Comparison of ENCODE assay signal across 10 cellular contexts in genomic region chr12:6791931-6792520, GRCh38. TPM values are rescaled to one million over a fixed set of nuclear protein-coding genes. Genes with fewer than 3 reads are reported as not detected.
DNase-seq lines count a peak whose midpoint lies in the region; ATAC-seq, FAIRE-seq and TF ChIP-seq lines count a peak whose summit lies in the region.
"Had no signal": no experiment of that assay in that cellular context is flagged by ENCODE, and none has a peak within 500 bp of the region (broad histone marks: within the 10 kb centered on the region; RNA-seq: fewer than 3 reads in every experiment).

No MANE protein-coding gene starts in this region.

- in situ Hi-C loops in GM12878 (cut with MboI), result no loop called here

- TF ChIP-seq POLR2A in GM12878 (IDR thresholded peaks at IDR 0.05; ENCODE audit: low read depth, low read length), result no peak

- no peaks in the 10 kb centered on the region for H3K79me2 ChIP-seq in GM12878 (ENCODE audit: control insufficient read depth, insufficient read depth, low read length)

- H3K27me3 ChIP-seq in AG04450 (ENCODE audit: control insufficient read depth, insufficient read depth, low read length) (peaks cover 4% of the 10 kb centered on the region), GM12878 (replicated peaks in 1 of 2; ENCODE audit: control insufficient read depth in 2 of 2, insufficient read depth in 2 of 2, low read length in 1 of 2) (no peaks in the 10 kb centered on the region; a peak in 1 of 4 replicates)

- H3K27ac Mint-ChIP-seq in IgD-negative memory B cell, result peak overlapping the region in 1 of 3 donors; percentile 21
- peak overlapping the region; percentile 14 to 30 for H3K27ac Mint-ChIP-seq in natural killer cell treated with Interleukin-12 subunit alpha and Interleukin-12 subunit beta and Interleukin-15 and Interleukin-18, amount 100 ng/mL, for 72 hours
- H3K27ac Mint-ChIP-seq in immature natural killer cell, result no peak overlapping the region

- no peak for TF ChIP-seq EP300 in GM12878 (IDR thresholded peaks at IDR 0.05; ENCODE audit: borderline replicate concordance in 1 of 2, control insufficient read depth in 1 of 2, low read depth in 2 of 2, low read length in 2 of 2)

- H3K36me3 Mint-ChIP-seq in IgD-negative memory B cell (no peaks in the 10 kb centered on the region), immature natural killer cell (no peaks in the 10 kb centered on the region)
- H3K36me3 Mint-ChIP-seq in natural killer cell treated with Interleukin-12 subunit alpha and Interleukin-12 subunit beta and Interleukin-15 and Interleukin-18, amount 100 ng/mL, for 72 hours, result no peaks in the 10 kb centered on the region

- 38% methylated on average over 13 of the region's 13 CpGs for WGBS in GM12878 (ENCODE audit: insufficient coverage, insufficient replicate concordance, low lambda C conversion rate, missing lambda C conversion rate)

- H3K27me3 Mint-ChIP-seq in IgD-negative memory B cell, result peaks cover 20% of the 10 kb centered on the region
- H3K27me3 Mint-ChIP-seq in natural killer cell treated with Interleukin-12 subunit alpha and Interleukin-12 subunit beta and Interleukin-15 and Interleukin-18, amount 100 ng/mL, for 72 hours, result peaks cover 35 to 55% of the 10 kb centered on the region in 2 donors
- H3K27me3 Mint-ChIP-seq in immature natural killer cell (ENCODE audit: low read depth in 3 of 3), result peaks cover 16 to 21% (median 16%) of the 10 kb centered on the region in 3 donors

- peak overlapping the region; percentile 31 for H3K27ac ChIP-seq in AG04450 (ENCODE audit: low read depth, low read length)
- H3K27ac ChIP-seq in GM12878 (ENCODE audit: control insufficient read depth, insufficient read depth), result no peak overlapping the region

- H3K4me1 ChIP-seq in GM12878 (ENCODE audit: control insufficient read depth, insufficient read depth, low read length), result peaks cover 15% of the 10 kb centered on the region

- H4K20me1 ChIP-seq in GM12878 (ENCODE audit: control insufficient read depth, insufficient read depth), result no peaks in the 10 kb centered on the region

- intact Hi-C loops in GM12878 (cut with micrococcal nuclease; ENCODE audit: unreplicated experiment), result no loop called here

- RAD21 ChIA-PET in GM12878 (lab: Charles Lee; ENCODE audit: unreplicated experiment), result interaction anchor here (1.0 to 1.8 kb wide), 8 partner anchors 8 to 102 kb away, joined by 3 to 9 read pairs (median 4); partner anchors contain the start of genes CDCA3, COPS7A, MLF2 and PTMS

- DNase-seq in AG04450 (ENCODE audit: low read depth, low spot score) (no peak), GM12878 (ENCODE audit: low read depth, low spot score) (no peak), NK-92 (lab: John Stamatoyannopoulos, UW; ENCODE audit: unreplicated experiment) (no peak), immature natural killer cell (no peak)
- DNase-seq in natural killer cell treated with Interleukin-12 subunit alpha and Interleukin-12 subunit beta and Interleukin-15 and Interleukin-18, amount 100 ng/mL, for 72 hours (ENCODE audit: low spot score), result no peak
- DNase-seq: NCI-H2029 treated with DMSO at 0.1 percent for 48 hours, SHP77 had no signal

- H3K9ac ChIP-seq in GM12878 (ENCODE audit: control insufficient read depth, insufficient read depth, low read length), result no peak overlapping the region

- H3K9me3 Mint-ChIP-seq in IgD-negative memory B cell (no peaks in the 10 kb centered on the region), immature natural killer cell (peaks cover 0 to 2% (median 0%) of the 10 kb centered on the region in 6 donors)
- H3K9me3 Mint-ChIP-seq in natural killer cell treated with Interleukin-12 subunit alpha and Interleukin-12 subunit beta and Interleukin-15 and Interleukin-18, amount 100 ng/mL, for 72 hours, result no peaks in the 10 kb centered on the region

- POLR2A ChIA-PET in AG04450 (lab: Yijun Ruan, JAX) (interaction anchor here (2.6 kb wide), 1 partner anchor 39 kb away, joined by 11 read pairs; the partner anchor contains the start of gene MLF2), GM12878 (lab: Charles Lee) (interaction anchor here (0.6 to 2.5 kb wide), 11 partner anchors 8 to 257 kb away, joined by 3 to 12 read pairs (median 5); partner anchors contain the start of genes CDCA3, GAPDH, MLF2 and PTMS)

- no peaks in the 10 kb centered on the region for H3K36me3 ChIP-seq in GM12878 (ENCODE audit: control insufficient read depth in 2 of 2, insufficient read depth in 2 of 2, low read length in 1 of 2)

- no TSS peak for BruUV-seq in GM12878 (replicated peaks; lab: Mats Ljungman, UMichigan)

- peak overlapping the region; percentile 65 for H2AFZ ChIP-seq in GM12878 (ENCODE audit: control insufficient read depth, low read depth, low read length)

- H3K4me1 Mint-ChIP-seq in IgD-negative memory B cell, result peaks cover 8 to 10% (median 9%) of the 10 kb centered on the region in 3 donors
- peaks cover 17% of the 10 kb centered on the region in 2 donors for H3K4me1 Mint-ChIP-seq in natural killer cell treated with Interleukin-12 subunit alpha and Interleukin-12 subunit beta and Interleukin-15 and Interleukin-18, amount 100 ng/mL, for 72 hours (ENCODE audit: low read depth in 2 of 2)
- H3K4me1 Mint-ChIP-seq in immature natural killer cell, result peaks cover 6 to 10% of the 10 kb centered on the region in 2 donors

- peak; percentile 33; the same call in 2 of the 3 replicates for ATAC-seq in GM12878
- ATAC-seq in natural killer cell treated with Interleukin-12 subunit alpha and Interleukin-12 subunit beta and Interleukin-15 and Interleukin-18, amount 100 ng/mL, for 72 hours, result no peak
- ATAC-seq in GM18907 (IDR thresholded peaks at IDR 0.05; ENCODE audit: unreplicated experiment), result no peak
- no peak for ATAC-seq in HG03521 (IDR thresholded peaks at IDR 0.05; ENCODE audit: unreplicated experiment)

- SMC1A ChIA-PET in GM12878 (lab: Charles Lee; ENCODE audit: uncharacterized antibody, unreplicated experiment), result interaction anchor here (0.9 to 2.0 kb wide), 9 partner anchors 9 to 95 kb away, joined by 3 to 10 read pairs (median 4); partner anchors contain the start of genes GPR162 and MLF2

- no peaks in the 10 kb centered on the region for H3K9me3 ChIP-seq in AG04450 (ENCODE audit: control insufficient read depth, insufficient read depth, low read length)
- no peaks in the 10 kb centered on the region for H3K9me3 ChIP-seq in GM12878 (replicated peaks; ENCODE audit: control insufficient read depth, insufficient read depth, low read length)

- TF ChIP-seq RAD21 in GM12878 (IDR thresholded peaks at IDR 0.05; ENCODE audit: insufficient read depth, low read depth, low read length), result no peak

- H3K4me2 ChIP-seq in GM12878 (ENCODE audit: control insufficient read depth, insufficient read depth), result peak overlapping the region; percentile 19; the same call in 1 of the 2 replicates

- TF ChIP-seq CTCF in AG04450 (IDR thresholded peaks at IDR 0.05; ENCODE audit: low read depth, low read length) (no peak), GM12878 (IDR thresholded peaks at IDR 0.05 in 2 of 3, conservative IDR thresholded peaks at IDR 0.05 in 1 of 3; ENCODE audit: control insufficient read depth in 2 of 3, extremely low read depth in 1 of 3, insufficient read depth in 1 of 3, low read depth in 3 of 3, low read length in 3 of 3) (no peak)

- H3K4me3 ChIP-seq in AG04450 (ENCODE audit: low read depth, low read length) (no peak overlapping the region; the same call in 1 of the 2 replicates), GM12878 (no peak overlapping the region)

- FAIRE-seq in GM12878 (lab: Jason Lieb, UNC), result no peak

- CTCF ChIA-PET in AG04450 (lab: Charles Lee) (interaction anchor here (0.7 to 2.1 kb wide), 4 partner anchors 14 to 38 kb away, joined by 3 to 16 read pairs (median 4); partner anchors contain the start of gene MLF2), GM12878 (lab: Yijun Ruan, JAX) (interaction anchor here (0.8 to 2.3 kb wide), 15 partner anchors 11 to 253 kb away, joined by 3 to 19 read pairs (median 4); partner anchors contain the start of genes MLF2 and SPSB2)

- H3K4me3 Mint-ChIP-seq in IgD-negative memory B cell (peak overlapping the region in 3 of 4 donors; percentile 36 to 91 (median 41)), immature natural killer cell (peak overlapping the region in 2 of 5 donors; percentile 13 to 58)
- H3K4me3 Mint-ChIP-seq in natural killer cell treated with Interleukin-12 subunit alpha and Interleukin-12 subunit beta and Interleukin-15 and Interleukin-18, amount 100 ng/mL, for 72 hours, result peak overlapping the region; percentile 28

RNA-seq across cellular contexts. Expression of gene CD4, which starts 2.7 kb away (rescaled TPM):
- polyA plus RNA-seq in AG04450 (2011; rRNA removed), result 24.8 and 24.9 TPM in 2 replicates
- 17.8 and 18.5 TPM in 2 replicates for polyA minus RNA-seq in AG04450 (2011; rRNA and poly(A)+ RNA removed)
- 6.6 TPM for polyA plus RNA-seq in IgD-negative memory B cell
- not detected in 2 replicates for total RNA-seq in GM12878 (2013; cell fraction: nucleolus; rRNA removed)
- total RNA-seq in GM12878 (2014; rRNA removed), result 0.40 and 0.49 TPM in 2 replicates
- 0.60 and 0.81 TPM in 2 replicates for total RNA-seq in GM12878 (2014; rRNA removed; fragmentation: Illumina TruSeq; extraction: Trizol)
- 1.6 and 1.8 TPM in 2 replicates for total RNA-seq in GM12878 (2021)
- polyA plus RNA-seq in GM12878 (2011; ENCODE audit: low read depth), result 0.07 TPM
- polyA plus RNA-seq in GM12878 (2011; rRNA removed), result 0.27 and 0.29 TPM in 2 replicates
- polyA plus RNA-seq in GM12878 (2011; cell fraction: cytosol; rRNA removed), result 0.22 and 0.28 TPM in 2 replicates
- 0.39 and 0.50 TPM in 2 replicates for polyA plus RNA-seq in GM12878 (2011; cell fraction: nucleus; rRNA removed)
- 0.05 and 0.36 TPM in 2 replicates for polyA plus RNA-seq in GM12878 (2012)
- polyA plus RNA-seq in GM12878 (2014; fragmentation: Illumina TruSeq; extraction: Trizol), result 1.5 and 2.4 TPM in 2 replicates
- under 1 TPM; 0.49 to 0.85 TPM for polyA plus RNA-seq in GM12878 (2014; fragmentation: Nextera tagmentation; extraction: Ambion mirVana)
- polyA plus RNA-seq in GM12878 (2014; rRNA removed), result 0.85 and 1.3 TPM in 2 replicates
- under 1 TPM; 0.24 to 0.57 TPM for polyA plus RNA-seq in GM12878 (2016; fragmentation: Nextera tagmentation; extraction: Ambion mirVana)
- 0.21 and 0.29 TPM in 2 replicates for polyA minus RNA-seq in GM12878 (2011; rRNA and poly(A)+ RNA removed)
- polyA minus RNA-seq in GM12878 (2011; cell fraction: cytosol; rRNA and poly(A)+ RNA removed), result 0.40 TPM in 1 of 2 replicates, not detected in the other
- polyA minus RNA-seq in GM12878 (2011; cell fraction: nucleus; rRNA and poly(A)+ RNA removed), result not detected in 2 replicates
- total RNA-seq in natural killer cell treated with Interleukin-12 subunit alpha and Interleukin-12 subunit beta and Interleukin-15 and Interleukin-18, amount 100 ng/mL, for 72 hours, result 1 to 10 TPM in 1 of 2 donors, under 1 TPM in 1; 0.43 to 5.4 TPM
- 10 to 100 TPM in 1 of 3 donors, 1 to 10 TPM in 2; 2.0 to 11.7 (median 6.6) TPM for polyA plus RNA-seq in immature natural killer cell

RNA-seq across cellular contexts. Expression of gene LAG3, which starts 19.7 kb away (rescaled TPM):
- 0.11 and 0.33 TPM in 2 replicates for polyA plus RNA-seq in AG04450 (2011; rRNA removed)
- polyA minus RNA-seq in AG04450 (2011; rRNA and poly(A)+ RNA removed), result 0.09 and 0.22 TPM in 2 replicates
- polyA plus RNA-seq in IgD-negative memory B cell, result 0.88 TPM
- total RNA-seq in GM12878 (2013; cell fraction: nucleolus; rRNA removed), result 2.0 and 2.8 TPM in 2 replicates
- total RNA-seq in GM12878 (2014; rRNA removed), result 0.79 and 1.3 TPM in 2 replicates
- 0.60 and 1.0 TPM in 2 replicates for total RNA-seq in GM12878 (2014; rRNA removed; fragmentation: Illumina TruSeq; extraction: Trizol)
- total RNA-seq in GM12878 (2021), result 4.2 and 5.2 TPM in 2 replicates
- polyA plus RNA-seq in GM12878 (2011; ENCODE audit: low read depth), result 1.3 TPM
- polyA plus RNA-seq in GM12878 (2011; rRNA removed), result 0.26 and 0.52 TPM in 2 replicates
- polyA plus RNA-seq in GM12878 (2011; cell fraction: cytosol; rRNA removed), result 0.40 TPM in 2 replicates
- 2.3 and 3.7 TPM in 2 replicates for polyA plus RNA-seq in GM12878 (2011; cell fraction: nucleus; rRNA removed)
- 4.2 and 4.3 TPM in 2 replicates for polyA plus RNA-seq in GM12878 (2012)
- 0.97 and 1.1 TPM in 2 replicates for polyA plus RNA-seq in GM12878 (2014; fragmentation: Illumina TruSeq; extraction: Trizol)
- under 1 TPM in 1 of 2 experiments, not detected in 1; 0.53 TPM for polyA plus RNA-seq in GM12878 (2014; fragmentation: Nextera tagmentation; extraction: Ambion mirVana)
- polyA plus RNA-seq in GM12878 (2014; rRNA removed), result 2.3 and 2.4 TPM in 2 replicates
- 1 to 10 TPM in 1 of 2 experiments, under 1 TPM in 1; 0.77 to 1.4 TPM for polyA plus RNA-seq in GM12878 (2016; fragmentation: Nextera tagmentation; extraction: Ambion mirVana)
- 0.15 and 0.67 TPM in 2 replicates for polyA minus RNA-seq in GM12878 (2011; rRNA and poly(A)+ RNA removed)
- not detected in 2 replicates for polyA minus RNA-seq in GM12878 (2011; cell fraction: cytosol; rRNA and poly(A)+ RNA removed)
- polyA minus RNA-seq in GM12878 (2011; cell fraction: nucleus; rRNA and poly(A)+ RNA removed), result 0.60 and 0.67 TPM in 2 replicates
- total RNA-seq in natural killer cell treated with Interleukin-12 subunit alpha and Interleukin-12 subunit beta and Interleukin-15 and Interleukin-18, amount 100 ng/mL, for 72 hours, result 100 to 1,000 TPM in 1 of 2 donors, 10 to 100 TPM in 1; 78.2 to 365 TPM
- 1 to 10 TPM; 1.3 to 8.3 (median 1.6) TPM for polyA plus RNA-seq in immature natural killer cell

RNA-seq across cellular contexts. Expression of gene PTMS, which starts 25.9 kb away (rescaled TPM):
- 155 and 170 TPM in 2 replicates for polyA plus RNA-seq in AG04450 (2011; rRNA removed)
- 73.0 and 109 TPM in 2 replicates for polyA minus RNA-seq in AG04450 (2011; rRNA and poly(A)+ RNA removed)
- polyA plus RNA-seq in IgD-negative memory B cell, result 2.5 TPM
- 3.9 and 4.2 TPM in 2 replicates for total RNA-seq in GM12878 (2013; cell fraction: nucleolus; rRNA removed)
- 20.7 and 23.1 TPM in 2 replicates for total RNA-seq in GM12878 (2014; rRNA removed)
- 31.8 and 34.0 TPM in 2 replicates for total RNA-seq in GM12878 (2014; rRNA removed; fragmentation: Illumina TruSeq; extraction: Trizol)
- 127 and 131 TPM in 2 replicates for total RNA-seq in GM12878 (2021)
- 60.3 TPM for polyA plus RNA-seq in GM12878 (2011; ENCODE audit: low read depth)
- polyA plus RNA-seq in GM12878 (2011; rRNA removed), result 29.0 and 51.2 TPM in 2 replicates
- 59.9 and 62.2 TPM in 2 replicates for polyA plus RNA-seq in GM12878 (2011; cell fraction: cytosol; rRNA removed)
- polyA plus RNA-seq in GM12878 (2011; cell fraction: nucleus; rRNA removed), result 38.8 and 59.5 TPM in 2 replicates
- 51.5 and 71.6 TPM in 2 replicates for polyA plus RNA-seq in GM12878 (2012)
- polyA plus RNA-seq in GM12878 (2014; fragmentation: Illumina TruSeq; extraction: Trizol), result 41.3 and 90.6 TPM in 2 replicates
- 1 to 10 TPM; 2.1 to 4.5 TPM for polyA plus RNA-seq in GM12878 (2014; fragmentation: Nextera tagmentation; extraction: Ambion mirVana)
- 46.5 and 47.5 TPM in 2 replicates for polyA plus RNA-seq in GM12878 (2014; rRNA removed)
- polyA plus RNA-seq in GM12878 (2016; fragmentation: Nextera tagmentation; extraction: Ambion mirVana), result 10 to 100 TPM in 1 of 2 experiments, 1 to 10 TPM in 1; 4.9 to 27.8 TPM
- 9.1 and 13.0 TPM in 2 replicates for polyA minus RNA-seq in GM12878 (2011; rRNA and poly(A)+ RNA removed)
- polyA minus RNA-seq in GM12878 (2011; cell fraction: cytosol; rRNA and poly(A)+ RNA removed), result 17.9 and 25.4 TPM in 2 replicates
- 5.7 and 7.4 TPM in 2 replicates for polyA minus RNA-seq in GM12878 (2011; cell fraction: nucleus; rRNA and poly(A)+ RNA removed)
- total RNA-seq in natural killer cell treated with Interleukin-12 subunit alpha and Interleukin-12 subunit beta and Interleukin-15 and Interleukin-18, amount 100 ng/mL, for 72 hours, result 10 to 100 TPM; 50.4 to 93.8 TPM
- 1 to 10 TPM in 2 of 3 donors, under 1 TPM in 1; 0.40 to 8.0 (median 4.9) TPM for polyA plus RNA-seq in immature natural killer cell

RNA-seq across cellular contexts. Expression of gene GPR162, which starts 29.6 kb away (rescaled TPM):
- 5.2 and 7.6 TPM in 2 replicates for polyA plus RNA-seq in AG04450 (2011; rRNA removed)
- polyA minus RNA-seq in AG04450 (2011; rRNA and poly(A)+ RNA removed), result 6.8 and 7.5 TPM in 2 replicates
- not detected for polyA plus RNA-seq in IgD-negative memory B cell
- not detected in 2 replicates for total RNA-seq in GM12878 (2013; cell fraction: nucleolus; rRNA removed)
- not detected in 2 replicates for total RNA-seq in GM12878 (2014; rRNA removed)
- not detected in 2 replicates for total RNA-seq in GM12878 (2014; rRNA removed; fragmentation: Illumina TruSeq; extraction: Trizol)
- not detected in 2 replicates for total RNA-seq in GM12878 (2021)
- polyA plus RNA-seq in GM12878 (2011; ENCODE audit: low read depth), result not detected
- 0.09 TPM in 1 of 2 replicates, not detected in the other for polyA plus RNA-seq in GM12878 (2011; rRNA removed)
- polyA plus RNA-seq in GM12878 (2011; cell fraction: cytosol; rRNA removed), result 0.10 and 0.19 TPM in 2 replicates
- 0.63 and 1.6 TPM in 2 replicates for polyA plus RNA-seq in GM12878 (2011; cell fraction: nucleus; rRNA removed)
- 0.24 TPM in 1 of 2 replicates, not detected in the other for polyA plus RNA-seq in GM12878 (2012)
- polyA plus RNA-seq in GM12878 (2014; fragmentation: Illumina TruSeq; extraction: Trizol), result not detected in 2 replicates
- polyA plus RNA-seq in GM12878 (2014; fragmentation: Nextera tagmentation; extraction: Ambion mirVana), result not detected
- not detected in 2 replicates for polyA plus RNA-seq in GM12878 (2014; rRNA removed)
- not detected for polyA plus RNA-seq in GM12878 (2016; fragmentation: Nextera tagmentation; extraction: Ambion mirVana)
- polyA minus RNA-seq in GM12878 (2011; rRNA and poly(A)+ RNA removed), result 0.26 TPM in 1 of 2 replicates, not detected in the other
- polyA minus RNA-seq in GM12878 (2011; cell fraction: cytosol; rRNA and poly(A)+ RNA removed), result not detected in 2 replicates
- not detected in 2 replicates for polyA minus RNA-seq in GM12878 (2011; cell fraction: nucleus; rRNA and poly(A)+ RNA removed)
- total RNA-seq in natural killer cell treated with Interleukin-12 subunit alpha and Interleukin-12 subunit beta and Interleukin-15 and Interleukin-18, amount 100 ng/mL, for 72 hours, result not detected
- not detected for polyA plus RNA-seq in immature natural killer cell

RNA-seq across cellular contexts. Expression of gene P3H3, which starts 36.2 kb away (rescaled TPM):
- polyA plus RNA-seq in AG04450 (2011; rRNA removed) (45.5 and 65.3 TPM in 2 replicates), IgD-negative memory B cell (not detected), GM12878 (2011; rRNA removed) (0.05 TPM in 1 of 2 replicates, not detected in the other), GM12878 (2014; fragmentation: Illumina TruSeq; extraction: Trizol) (0.03 TPM in 1 of 2 replicates, not detected in the other), GM12878 (2014; fragmentation: Nextera tagmentation; extraction: Ambion mirVana) (not detected), GM12878 (2014; rRNA removed) (0.23 TPM in 1 of 2 replicates, not detected in the other), GM12878 (2016; fragmentation: Nextera tagmentation; extraction: Ambion mirVana) (not detected), immature natural killer cell (not detected)
- 29.9 and 33.6 TPM in 2 replicates for polyA minus RNA-seq in AG04450 (2011; rRNA and poly(A)+ RNA removed)
- total RNA-seq in GM12878 (2013; cell fraction: nucleolus; rRNA removed), result 0.71 TPM in 1 of 2 replicates, not detected in the other
- total RNA-seq in GM12878 (2014; rRNA removed) (not detected in 2 replicates), GM12878 (2014; rRNA removed; fragmentation: Illumina TruSeq; extraction: Trizol) (not detected in 2 replicates), GM12878 (2021) (0.13 and 0.21 TPM in 2 replicates)
- polyA plus RNA-seq in GM12878 (2011; ENCODE audit: low read depth), result 0.12 TPM
- 0.05 and 0.13 TPM in 2 replicates for polyA plus RNA-seq in GM12878 (2011; cell fraction: cytosol; rRNA removed)
- 0.29 and 0.39 TPM in 2 replicates for polyA plus RNA-seq in GM12878 (2011; cell fraction: nucleus; rRNA removed)
- polyA plus RNA-seq in GM12878 (2012), result 0.28 and 0.64 TPM in 2 replicates
- 0.31 TPM in 1 of 2 replicates, not detected in the other for polyA minus RNA-seq in GM12878 (2011; rRNA and poly(A)+ RNA removed)
- polyA minus RNA-seq in GM12878 (2011; cell fraction: cytosol; rRNA and poly(A)+ RNA removed), result not detected in 2 replicates
- polyA minus RNA-seq in GM12878 (2011; cell fraction: nucleus; rRNA and poly(A)+ RNA removed), result 0.12 TPM in 1 of 2 replicates, not detected in the other
- total RNA-seq in natural killer cell treated with Interleukin-12 subunit alpha and Interleukin-12 subunit beta and Interleukin-15 and Interleukin-18, amount 100 ng/mL, for 72 hours, result 1 to 10 TPM in 1 of 2 donors, not detected in 1; 1.3 TPM

Comparison
In these comparisons a context has a peak if more than half of its experiments do, and no peak if none do; other contexts are left out.
1. H3K27ac Mint-ChIP-seq: peak in natural killer cell treated with Interleukin-12 subunit alpha and Interleukin-12 subunit beta and Interleukin-15 and Interleukin-18, amount 100 ng/mL, for 72 hours (2 of 2); none in immature natural killer cell (0 of 6).